Comparison of ENCODE assay signal across 18 cellular contexts in the genomic region with DNA sequence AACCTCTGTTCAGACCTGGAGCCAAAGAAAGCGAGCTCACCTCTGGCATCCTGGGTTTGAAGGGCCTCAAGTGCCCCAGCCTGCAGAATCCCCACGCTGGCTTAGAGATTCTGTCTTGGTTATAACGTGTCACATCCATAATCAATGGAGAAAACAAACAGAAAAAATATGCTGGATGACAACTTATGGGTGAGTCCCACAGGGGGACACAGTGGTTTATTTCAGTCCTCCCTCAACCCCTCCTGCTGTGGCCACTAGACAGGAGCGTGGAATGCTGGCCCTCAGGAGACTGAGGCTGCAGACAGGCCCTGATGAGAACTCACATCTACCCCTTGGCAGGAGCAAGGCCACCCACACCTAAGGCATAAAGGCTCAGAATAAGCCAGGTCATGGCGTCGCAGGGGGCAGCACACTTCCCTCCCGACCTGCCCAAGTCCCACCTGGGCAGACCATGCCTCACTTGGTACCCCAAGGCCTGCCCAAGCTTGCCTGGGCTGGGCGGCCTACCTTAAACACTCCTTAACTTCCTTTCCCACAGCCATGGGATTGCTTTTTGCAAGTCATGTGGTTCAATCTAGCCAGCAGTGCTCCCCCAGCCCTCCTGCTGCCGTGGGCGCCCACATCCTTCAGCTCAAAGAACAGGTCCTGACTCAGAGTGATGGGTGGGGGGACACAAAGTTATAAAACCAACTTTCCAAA. TPM values are rescaled to one million over a fixed set of nuclear protein-coding genes. Genes with fewer than 3 reads are reported as not detected.
A peak's percentile ranks its signal among the peaks of the same experiment; 100 is the strongest.
DNase-seq lines count a peak whose midpoint lies in the region; ATAC-seq and TF ChIP-seq lines count a peak whose summit lies in the region.
"Had no signal": no experiment of that assay in that cellular context is flagged by ENCODE, and none has a peak within 500 bp of the region (broad histone marks: within the 10 kb centered on the region; RNA-seq: fewer than 3 reads in every experiment).

No MANE protein-coding gene starts in this region.

- TF ChIP-seq RAD21 in SK-N-SH (IDR thresholded peaks at IDR 0.05; ENCODE audit: low read length) = no peak

- H3K4me1 ChIP-seq in SK-N-SH (ENCODE audit: control insufficient read depth in 1 of 2, insufficient read depth in 2 of 2, low read depth in 1 of 2, low read length in 1 of 2) = peaks cover 17 to 19% of the 10 kb centered on the region in 2 experiments; a peak in 3 of 4 replicates

- TF ChIP-seq EP300 in SK-N-SH (IDR thresholded peaks at IDR 0.05; ENCODE audit: borderline replicate concordance in 1 of 2, low read depth in 1 of 2, low read length in 1 of 2) = no peak

- peaks cover 10% of the 10 kb centered on the region for H3F3A ChIP-seq in SK-N-SH (replicated peaks; ENCODE audit: insufficient read depth)

- TF ChIP-seq CTCF in SK-N-SH (IDR thresholded peaks at IDR 0.05) = no peak
- no peak for TF ChIP-seq CTCF in HFFc6 (IDR thresholded peaks at IDR 0.05)

- WGBS in SK-N-SH (ENCODE audit: low lambda C conversion rate) = 94% methylated on average over 8 of the region's 10 CpGs

- H3K9me2 ChIP-seq in SK-N-SH = no peaks in the 10 kb centered on the region

- no peak overlapping the region for H3K4me3 ChIP-seq in SK-N-SH (ENCODE audit: low read depth in 2 of 2, low read length in 1 of 2)
- H3K4me3 ChIP-seq: GM12878, sigmoid colon, tibial artery had no signal

- H4K20me1 ChIP-seq in SK-N-SH (ENCODE audit: insufficient read depth) = no peaks in the 10 kb centered on the region; the same call in 1 of the 2 replicates

- peaks cover 28 to 38% of the 10 kb centered on the region in 2 experiments for H3K36me3 ChIP-seq in SK-N-SH (replicated peaks in 1 of 2; ENCODE audit: control insufficient read depth in 1 of 2, insufficient read depth in 2 of 2, low read length in 1 of 2)

- CTCF ChIA-PET in SK-N-SH (lab: Yijun Ruan, JAX) = interaction anchor here (3.5 to 4.5 kb wide), 2 partner anchors 12 to 245 kb away, joined by 12 to 28 read pairs; no protein-coding TSS in a partner anchor

- no peak overlapping the region for H3K4me2 ChIP-seq in SK-N-SH

- H3K9me3 Mint-ChIP-seq in HFFc6 = no peaks in the 10 kb centered on the region; the same call in 1 of the 2 replicates
- H3K9me3 Mint-ChIP-seq in activated naive CD8-positive, alpha-beta T cell treated with anti-CD3 and anti-CD28 coated beads, Interleukin-2, amount 10 ng/mL, durations not matched to agents 7 days and 5 days = peaks cover 2% of the 10 kb centered on the region
- H3K9me3 Mint-ChIP-seq in naive thymus-derived CD8-positive, alpha-beta T cell = peaks cover 0 to 17% (median 2%) of the 10 kb centered on the region in 9 donors

- H3K36me3 Mint-ChIP-seq in HFFc6 (ENCODE audit: low read depth) = peaks cover 63% of the 10 kb centered on the region
- H3K36me3 Mint-ChIP-seq in activated naive CD8-positive, alpha-beta T cell treated with anti-CD3 and anti-CD28 coated beads, Interleukin-2, amount 10 ng/mL, durations not matched to agents 7 days and 5 days = peaks cover 61% of the 10 kb centered on the region
- H3K36me3 Mint-ChIP-seq in naive thymus-derived CD8-positive, alpha-beta T cell = peaks cover 26 to 62% (median 44%) of the 10 kb centered on the region in 3 donors

- H3K27ac ChIP-seq in SK-N-SH (ENCODE audit: low read depth in 2 of 2, low read length in 1 of 2) = peak overlapping the region; percentile 18 to 92; a peak in 2 of 4 replicates
- H3K27ac ChIP-seq: 22Rv1, neutrophil had no signal

- H3K79me2 ChIP-seq in SK-N-SH (ENCODE audit: insufficient read depth) = peaks cover 67% of the 10 kb centered on the region

- no peaks in the 10 kb centered on the region for H3K9me3 ChIP-seq in SK-N-SH
- H3K9me3 ChIP-seq: neutrophil, sigmoid colon, tibial artery had no signal

- DNase-seq in SK-N-SH (no peak), HFFc6 (no peak), CD1c-positive myeloid dendritic cell (ENCODE audit: extremely low spot score) (no peak), NCI-H526 (lab: John Stamatoyannopoulos, UW) (no peak)
- no peak for DNase-seq in activated naive CD8-positive, alpha-beta T cell treated with anti-CD3 and anti-CD28 coated beads, Interleukin-2, amount 10 ng/mL, durations not matched to agents 7 days and 5 days
- DNase-seq in naive thymus-derived CD8-positive, alpha-beta T cell = no peak
- DNase-seq: activated CD8-positive, alpha-beta memory T cell treated with anti-CD3 and anti-CD28 coated beads, Interleukin-2, amount 50 U/mL, for 48 hours; anterior cingulate cortex; NCI-H1092; NCI-H2171; RPMI8226; sigmoid colon; tibial artery had no signal

- H3K27me3 ChIP-seq in SK-N-SH (ENCODE audit: insufficient read depth) = no peaks in the 10 kb centered on the region
- H3K27me3 ChIP-seq: neutrophil, sigmoid colon, tibial artery had no signal

- no peak for ATAC-seq in SK-N-SH treated with all-trans-retinoic acid at 6 μM for 48 hours
- no peak for ATAC-seq in activated naive CD8-positive, alpha-beta T cell treated with anti-CD3 and anti-CD28 coated beads, Interleukin-2, amount 10 ng/mL, durations not matched to agents 7 days and 5 days (ENCODE audit: low read depth)
- ATAC-seq in naive thymus-derived CD8-positive, alpha-beta T cell = peak in 1 of 2 donors; percentile 38
- no peak for ATAC-seq in GM18861 (IDR thresholded peaks at IDR 0.05; ENCODE audit: unreplicated experiment)

- H2AFZ ChIP-seq in SK-N-SH (ENCODE audit: low read depth) = no peak overlapping the region

- no peak overlapping the region for H3K9ac ChIP-seq in SK-N-SH

- H3K4me3 Mint-ChIP-seq in HFFc6 = no peak overlapping the region
- H3K4me3 Mint-ChIP-seq in activated naive CD8-positive, alpha-beta T cell treated with anti-CD3 and anti-CD28 coated beads, Interleukin-2, amount 10 ng/mL, durations not matched to agents 7 days and 5 days = no peak overlapping the region
- H3K4me3 Mint-ChIP-seq in naive thymus-derived CD8-positive, alpha-beta T cell = peak overlapping the region in 1 of 10 donors; percentile 36

- H3K27ac Mint-ChIP-seq in HFFc6 = peak overlapping the region; percentile 97
- peak overlapping the region; percentile 71 for H3K27ac Mint-ChIP-seq in activated naive CD8-positive, alpha-beta T cell treated with anti-CD3 and anti-CD28 coated beads, Interleukin-2, amount 10 ng/mL, durations not matched to agents 7 days and 5 days
- H3K27ac Mint-ChIP-seq in naive thymus-derived CD8-positive, alpha-beta T cell = peak overlapping the region in 9 of 10 donors; percentile 49 to 91 (median 72)

- POLR2A ChIA-PET in SK-N-SH (lab: Yijun Ruan, JAX) = interaction anchor here (1.1 kb wide), 1 partner anchor 13 kb away, joined by 3 read pairs; no protein-coding TSS in a partner anchor
- POLR2A ChIA-PET in activated naive CD8-positive, alpha-beta T cell treated with anti-CD3 and anti-CD28 coated beads, Interleukin-2, amount 10 ng/mL, durations not matched to agents 7 days and 5 days (lab: Charles Lee) = no interaction called here
- POLR2A ChIA-PET in naive thymus-derived CD8-positive, alpha-beta T cell (lab: Charles Lee) = no interaction called here

- H3K27me3 Mint-ChIP-seq in HFFc6 (ENCODE audit: insufficient read depth) = peaks cover 7% of the 10 kb centered on the region
- H3K27me3 Mint-ChIP-seq in activated naive CD8-positive, alpha-beta T cell treated with anti-CD3 and anti-CD28 coated beads, Interleukin-2, amount 10 ng/mL, durations not matched to agents 7 days and 5 days = no peaks in the 10 kb centered on the region
- H3K27me3 Mint-ChIP-seq in naive thymus-derived CD8-positive, alpha-beta T cell = no peaks in the 10 kb centered on the region

- H3K4me1 Mint-ChIP-seq in HFFc6 (ENCODE audit: low read depth) = peaks cover 42% of the 10 kb centered on the region
- peaks cover 24% of the 10 kb centered on the region for H3K4me1 Mint-ChIP-seq in activated naive CD8-positive, alpha-beta T cell treated with anti-CD3 and anti-CD28 coated beads, Interleukin-2, amount 10 ng/mL, durations not matched to agents 7 days and 5 days
- peaks cover 23 to 41% (median 34%) of the 10 kb centered on the region in 4 donors for H3K4me1 Mint-ChIP-seq in naive thymus-derived CD8-positive, alpha-beta T cell

TF ChIP-seq in SK-N-SH, 30 proteins besides CTCF, POLR2A, EP300 and RAD21 (continues in another document):
- TF ChIP-seq, protein P1, sequence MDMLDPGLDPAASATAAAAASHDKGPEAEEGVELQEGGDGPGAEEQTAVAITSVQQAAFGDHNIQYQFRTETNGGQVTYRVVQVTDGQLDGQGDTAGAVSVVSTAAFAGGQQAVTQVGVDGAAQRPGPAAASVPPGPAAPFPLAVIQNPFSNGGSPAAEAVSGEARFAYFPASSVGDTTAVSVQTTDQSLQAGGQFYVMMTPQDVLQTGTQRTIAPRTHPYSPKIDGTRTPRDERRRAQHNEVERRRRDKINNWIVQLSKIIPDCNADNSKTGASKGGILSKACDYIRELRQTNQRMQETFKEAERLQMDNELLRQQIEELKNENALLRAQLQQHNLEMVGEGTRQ (IDR thresholded peaks at IDR 0.05; ENCODE audit: borderline replicate concordance, low read depth, low read length) = no peak

TF ChIP-seq in SK-N-SH treated with all-trans-retinoic acid at 6 μM for 48 hours, 23 proteins besides CTCF, POLR2A, EP300 and RAD21:
- TF ChIP-seq ZNF70 (CRISPR knock-in tag; IDR thresholded peaks at IDR 0.05) = no peak

RNA-seq across cellular contexts. Expression of gene COX7A2L, which starts 19.9 kb away (rescaled TPM):
- polyA plus RNA-seq in SK-N-SH (2012; rRNA removed) = 77.6 and 82.3 TPM in 2 replicates
- polyA plus RNA-seq in SK-N-SH (2012; cell fraction: cytosol; rRNA removed) = 116 and 144 TPM in 2 replicates
- polyA plus RNA-seq in SK-N-SH (2012; cell fraction: nucleus; rRNA removed) = 27.9 and 31.9 TPM in 2 replicates
- total RNA-seq in HFFc6 (2021; fragmentation: NEBNext Ultra II Directional; extraction: Animal tissue kit (Norgen Biotek cat#: 25700)) = 100 to 1,000 TPM; 118 to 130 (median 125) TPM
- 10 to 100 TPM; 88.0 to 92.0 TPM for total RNA-seq in activated naive CD8-positive, alpha-beta T cell treated with anti-CD3 and anti-CD28 coated beads, Interleukin-2, amount 10 ng/mL, durations not matched to agents 7 days and 5 days
- 10 to 100 TPM; 73.1 to 76.7 TPM for total RNA-seq in naive thymus-derived CD8-positive, alpha-beta T cell
- 100 to 1,000 TPM; 174 to 222 (median 194) TPM for polyA plus RNA-seq in naive thymus-derived CD8-positive, alpha-beta T cell
